In genomic region chr3:153210116-153210515, GRCh38 we compare ENCODE assay signal across 9 cellular contexts. TPM values are rescaled to one million over a fixed set of nuclear protein-coding genes. Genes with fewer than 3 reads are reported as not detected.
DNase-seq lines count a peak whose midpoint lies in the region; ATAC-seq and TF ChIP-seq lines count a peak whose summit lies in the region.
"Had no signal": no experiment of that assay in that cellular context is flagged by ENCODE, and none has a peak within 500 bp of the region (broad histone marks: within the 10 kb centered on the region; RNA-seq: fewer than 3 reads in every experiment).

No MANE protein-coding gene starts in this region.

- TF ChIP-seq POLR2A in body of pancreas (IDR thresholded peaks at IDR 0.05) = no peak

- H4K20me1 ChIP-seq in neural cell (ENCODE audit: insufficient read depth) = no peaks in the 10 kb centered on the region

- H3K9me2 ChIP-seq in neural cell (ENCODE audit: insufficient read depth, low read length) = no peaks in the 10 kb centered on the region

- no peak for ATAC-seq in central memory CD8-positive, alpha-beta T cell (replicated peaks; ENCODE audit: extremely low read depth, poor library complexity, severe bottlenecking)
- no peak for ATAC-seq in body of pancreas

- H3F3A ChIP-seq in neural cell (ENCODE audit: insufficient read depth, low read length, poor library complexity, severe bottlenecking) = no peaks in the 10 kb centered on the region

- H2AFZ ChIP-seq in neural cell (ENCODE audit: low read depth, low read length) = no peak overlapping the region

- WGBS in body of pancreas, 2 donors = 22 to 72% methylated on average over 3 of the region's 3 CpGs

- peaks cover 24% of the 10 kb centered on the region for H3K4me1 Mint-ChIP-seq in central memory CD8-positive, alpha-beta T cell

- H3K27me3 Mint-ChIP-seq in central memory CD8-positive, alpha-beta T cell = no peaks in the 10 kb centered on the region

- H3K4me3 Mint-ChIP-seq in central memory CD8-positive, alpha-beta T cell = peak overlapping the region; percentile 20

- H3K4me1 ChIP-seq in ES-I3 (ENCODE audit: insufficient read depth, low read length) (peaks cover 26% of the 10 kb centered on the region), body of pancreas (no peaks in the 10 kb centered on the region), BE2C (no peaks in the 10 kb centered on the region)

- TF ChIP-seq RAD21 in neural cell (conservative IDR thresholded peaks at IDR 0.05) = no peak

- DNase-seq in M059J (ENCODE audit: low read depth) = peak; percentile 26
- no peak for DNase-seq in central memory CD8-positive, alpha-beta T cell (ENCODE audit: low spot score in 2 of 2)
- DNase-seq in NCI-H345 (lab: John Stamatoyannopoulos, UW) = no peak
- no peak for DNase-seq in body of pancreas
- DNase-seq in BE2C = no peak
- DNase-seq: sigmoid colon had no signal

- no peak overlapping the region for H3K4me2 ChIP-seq in neural cell (ENCODE audit: low read length)

- no peak for TF ChIP-seq EP300 in neural cell (conservative IDR thresholded peaks at IDR 0.05; ENCODE audit: poor library complexity, severe bottlenecking)

- no peaks in the 10 kb centered on the region for H3K36me3 ChIP-seq in ES-I3 (ENCODE audit: insufficient read depth, low read length)
- H3K36me3 ChIP-seq in neural cell (ENCODE audit: insufficient read depth, low read length) = no peaks in the 10 kb centered on the region
- H3K36me3 ChIP-seq in body of pancreas (replicated peaks in 1 of 2; ENCODE audit: insufficient read depth in 1 of 2, low read depth in 2 of 2) = no peaks in the 10 kb centered on the region
- H3K36me3 ChIP-seq in BE2C = no peaks in the 10 kb centered on the region
- H3K36me3 ChIP-seq: heart left ventricle, sigmoid colon had no signal

- no peaks in the 10 kb centered on the region for H3K27me3 ChIP-seq in neural cell (ENCODE audit: insufficient read depth, low read depth, low read length)
- no peaks in the 10 kb centered on the region for H3K27me3 ChIP-seq in body of pancreas
- no peaks in the 10 kb centered on the region for H3K27me3 ChIP-seq in BE2C
- H3K27me3 ChIP-seq: heart left ventricle, sigmoid colon had no signal

- no peaks in the 10 kb centered on the region for H3K36me3 Mint-ChIP-seq in central memory CD8-positive, alpha-beta T cell (ENCODE audit: insufficient read depth)

- intact Hi-C loops in body of pancreas (cut with DNase I) = no loop called here

- H3K4me3 ChIP-seq in neural cell (ENCODE audit: low read length) (no peak overlapping the region), body of pancreas (no peak overlapping the region), BE2C (ENCODE audit: low read depth, low read length) (no peak overlapping the region)
- H3K4me3 ChIP-seq: heart left ventricle, sigmoid colon had no signal

- H3K79me2 ChIP-seq in neural cell (replicated peaks; ENCODE audit: insufficient read depth, low read length) = no peaks in the 10 kb centered on the region

- no peaks in the 10 kb centered on the region for H3K9me3 ChIP-seq in ES-I3 (ENCODE audit: control insufficient read depth, insufficient read depth, low read length)
- H3K9me3 ChIP-seq in neural cell (ENCODE audit: low read length) = no peaks in the 10 kb centered on the region
- H3K9me3 ChIP-seq in body of pancreas = no peaks in the 10 kb centered on the region
- no peaks in the 10 kb centered on the region for H3K9me3 ChIP-seq in BE2C
- H3K9me3 ChIP-seq: heart left ventricle, sigmoid colon had no signal

- TF ChIP-seq CTCF in neural cell (IDR thresholded peaks at IDR 0.05; ENCODE audit: poor library complexity, severe bottlenecking) = no peak
- TF ChIP-seq CTCF in body of pancreas (IDR thresholded peaks at IDR 0.05) = no peak
- no peak for TF ChIP-seq CTCF in BE2C (IDR thresholded peaks at IDR 0.05; ENCODE audit: low read depth, low read length)

- H3K27ac Mint-ChIP-seq in central memory CD8-positive, alpha-beta T cell (ENCODE audit: low read depth) = peak overlapping the region; percentile 19

- no peak overlapping the region for H3K27ac ChIP-seq in neural cell (ENCODE audit: low read length)
- no peak overlapping the region for H3K27ac ChIP-seq in body of pancreas
- H3K27ac ChIP-seq: sigmoid colon had no signal

- no peaks in the 10 kb centered on the region for H3K9me3 Mint-ChIP-seq in central memory CD8-positive, alpha-beta T cell

- peak overlapping the region; percentile 23; the same call in 1 of the 2 replicates for H3K9ac ChIP-seq in ES-I3 (ENCODE audit: low read depth, low read length)
- no peak overlapping the region for H3K9ac ChIP-seq in neural cell (ENCODE audit: low read length)

TF ChIP-seq in neural cell, 6 proteins besides CTCF, POLR2A, EP300 and RAD21:
- TF ChIP-seq POLR2AphosphoS5 (IDR thresholded peaks at IDR 0.05) (no peak), REST (IDR thresholded peaks at IDR 0.05; ENCODE audit: borderline replicate concordance) (peak; percentile 27), MXI1 (conservative IDR thresholded peaks at IDR 0.05; ENCODE audit: poor library complexity, severe bottlenecking) (no peak)

RNA-seq across cellular contexts. Expression of gene RAP2B, which starts 48.1 kb away (rescaled TPM):
- 13.0 and 20.4 TPM in 2 replicates for total RNA-seq in M059J (2014; rRNA removed; shearing (Covaris generic))
- polyA plus RNA-seq in neural cell = 3.9 and 4.0 TPM in 2 replicates
- polyA minus RNA-seq in neural cell = 11.9 and 12.3 TPM in 2 replicates
- 1 to 10 TPM; 3.6 to 6.5 TPM for total RNA-seq in body of pancreas
- 0.28 TPM for polyA plus RNA-seq in BE2C (2012; ENCODE audit: insufficient read depth, insufficient read length, low read depth)
